18 cellular contexts compared by ENCODE assay signal in the genomic region with DNA sequence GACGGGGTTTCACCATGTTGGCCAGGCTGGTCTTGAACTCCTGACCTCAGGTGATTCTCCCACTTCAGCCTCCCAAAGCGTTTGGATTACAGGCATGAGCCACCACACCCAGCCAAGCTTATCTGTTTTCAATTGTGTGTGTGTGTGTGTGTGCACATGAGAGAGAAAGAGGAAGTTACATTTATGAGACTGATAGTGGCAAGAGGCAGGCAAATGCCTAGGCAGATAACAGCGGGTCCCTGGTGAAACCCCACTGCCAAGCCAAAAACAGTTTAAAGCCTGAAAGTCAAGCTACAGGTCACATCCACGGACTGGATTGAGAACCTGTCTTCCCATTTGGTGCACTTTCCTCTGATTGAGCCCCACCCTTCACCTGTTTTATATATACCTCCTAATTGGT. TPM values are rescaled to one million over a fixed set of nuclear protein-coding genes. Genes with fewer than 3 reads are reported as not detected.
DNase-seq lines count a peak whose midpoint lies in the region; ATAC-seq, FAIRE-seq and TF ChIP-seq lines count a peak whose summit lies in the region.
"Had no signal": no experiment of that assay in that cellular context is flagged by ENCODE, and none has a peak within 500 bp of the region (broad histone marks: within the 10 kb centered on the region; RNA-seq: fewer than 3 reads in every experiment).

No MANE protein-coding gene starts in this region.

- H3K9me3 Mint-ChIP-seq in activated T-cell treated with anti-CD3 and anti-CD28 coated beads, Interleukin-2, amount 50 U/mL, for 72 hours = peaks cover 10 to 13% of the 10 kb centered on the region in 2 donors
- H3K9me3 Mint-ChIP-seq in stimulated activated naive B cell treated with anti-CD40 and anti-IgM and Interleukin-4, amounts not matched to agents 10 μg/mL and 1 μg/mL and 100 μg/mL, for 72 hours = peaks cover 22 to 27% of the 10 kb centered on the region in 2 donors

- no peak overlapping the region for H3K9ac ChIP-seq in GM12878 (ENCODE audit: control insufficient read depth, insufficient read depth, low read length)

- H2AFZ ChIP-seq in OCI-LY7 (ENCODE audit: low read length) (no peak overlapping the region), GM12878 (ENCODE audit: control insufficient read depth, low read depth, low read length) (no peak overlapping the region), PC-9 (no peak overlapping the region)

- peaks cover 22 to 24% of the 10 kb centered on the region in 2 donors for H3K36me3 Mint-ChIP-seq in activated T-cell treated with anti-CD3 and anti-CD28 coated beads, Interleukin-2, amount 50 U/mL, for 72 hours (ENCODE audit: insufficient read depth in 2 of 2)
- peaks cover 17 to 32% of the 10 kb centered on the region in 2 donors for H3K36me3 Mint-ChIP-seq in stimulated activated naive B cell treated with anti-CD40 and anti-IgM and Interleukin-4, amounts not matched to agents 10 μg/mL and 1 μg/mL and 100 μg/mL, for 72 hours

- no peaks in the 10 kb centered on the region for H3K27me3 Mint-ChIP-seq in activated T-cell treated with anti-CD3 and anti-CD28 coated beads, Interleukin-2, amount 50 U/mL, for 72 hours (ENCODE audit: low read depth)
- no peaks in the 10 kb centered on the region for H3K27me3 Mint-ChIP-seq in stimulated activated naive B cell treated with anti-CD40 and anti-IgM and Interleukin-4, amounts not matched to agents 10 μg/mL and 1 μg/mL and 100 μg/mL, for 72 hours

- no peaks in the 10 kb centered on the region for H3K4me1 Mint-ChIP-seq in activated T-cell treated with anti-CD3 and anti-CD28 coated beads, Interleukin-2, amount 50 U/mL, for 72 hours (ENCODE audit: low read depth)
- peaks cover 30 to 61% of the 10 kb centered on the region in 2 donors for H3K4me1 Mint-ChIP-seq in stimulated activated naive B cell treated with anti-CD40 and anti-IgM and Interleukin-4, amounts not matched to agents 10 μg/mL and 1 μg/mL and 100 μg/mL, for 72 hours

- H3K27me3 ChIP-seq in GM12878 (replicated peaks in 1 of 2; ENCODE audit: control insufficient read depth in 2 of 2, insufficient read depth in 2 of 2, low read length in 1 of 2) (no peaks in the 10 kb centered on the region), PC-9 (ENCODE audit: insufficient read depth, low read depth) (no peaks in the 10 kb centered on the region)

- H3K9me3 ChIP-seq in OCI-LY7 (ENCODE audit: low read length) (peaks cover 60% of the 10 kb centered on the region), GM12878 (replicated peaks; ENCODE audit: control insufficient read depth, insufficient read depth, low read length) (peaks cover 24% of the 10 kb centered on the region), PC-9 (ENCODE audit: insufficient read depth, low read depth) (peaks cover 4% of the 10 kb centered on the region; the same call in 1 of the 2 replicates)

- POLR2A ChIA-PET in OCI-LY7 (lab: Charles Lee) = interaction anchor here (0.6 to 1.1 kb wide), 3 partner anchors 34 to 154 kb away, joined by 3 to 4 read pairs (median 3); no protein-coding TSS in a partner anchor
- POLR2A ChIA-PET in GM12878 (lab: Charles Lee) = interaction anchor here (1.4 kb wide), 1 partner anchor 43 kb away, joined by 5 read pairs; a partner anchor contains a TSS
- POLR2A ChIA-PET in PC-9 (lab: Charles Lee; ENCODE audit: unreplicated experiment) = no interaction called here

- in situ Hi-C loops in GM12878 (cut with MboI) = no loop called here

- RAD21 ChIA-PET in GM12878 (lab: Charles Lee; ENCODE audit: unreplicated experiment) = interaction anchor here (0.7 to 1.9 kb wide), 2 partner anchors 76 to 171 kb away, joined by 3 to 6 read pairs; no protein-coding TSS in a partner anchor

- SMC1A ChIA-PET in GM12878 (lab: Charles Lee; ENCODE audit: uncharacterized antibody, unreplicated experiment) = interaction anchor here (0.9 to 1.0 kb wide), 3 partner anchors 15 to 171 kb away, joined by 3 to 4 read pairs (median 3); no protein-coding TSS in a partner anchor

- intact Hi-C loops in OCI-LY7 (cut with micrococcal nuclease; ENCODE audit: unreplicated experiment) = no loop called here
- intact Hi-C loops in GM12878 (cut with micrococcal nuclease; ENCODE audit: unreplicated experiment) = no loop called here
- intact Hi-C loops in PC-9 (cut with micrococcal nuclease; ENCODE audit: unreplicated experiment) = no loop called here

- H3K27ac Mint-ChIP-seq in activated T-cell treated with anti-CD3 and anti-CD28 coated beads, Interleukin-2, amount 50 U/mL, for 72 hours = peak overlapping the region; percentile 57
- H3K27ac Mint-ChIP-seq in stimulated activated naive B cell treated with anti-CD40 and anti-IgM and Interleukin-4, amounts not matched to agents 10 μg/mL and 1 μg/mL and 100 μg/mL, for 72 hours = peak overlapping the region; percentile 88

- 35% methylated on average over 4 of the region's 4 CpGs for WGBS in GM12878 (ENCODE audit: insufficient coverage, insufficient replicate concordance, low lambda C conversion rate, missing lambda C conversion rate)

- no peak for TF ChIP-seq POLR2A in GM12878 (IDR thresholded peaks at IDR 0.05; ENCODE audit: low read depth, low read length)

- TF ChIP-seq RAD21 in GM12878 (IDR thresholded peaks at IDR 0.05; ENCODE audit: insufficient read depth, low read depth, low read length) = no peak

- no peak overlapping the region for H3K4me3 Mint-ChIP-seq in activated T-cell treated with anti-CD3 and anti-CD28 coated beads, Interleukin-2, amount 50 U/mL, for 72 hours
- peak overlapping the region; percentile 19 to 23 for H3K4me3 Mint-ChIP-seq in stimulated activated naive B cell treated with anti-CD40 and anti-IgM and Interleukin-4, amounts not matched to agents 10 μg/mL and 1 μg/mL and 100 μg/mL, for 72 hours

- no peak for DNase-seq in activated T-cell treated with anti-CD3 and anti-CD28 coated beads, Interleukin-2, amount 50 U/mL, for 72 hours
- no peak for DNase-seq in activated T-cell treated with anti-CD3 and anti-CD28 coated beads, Interleukin-2, amount 50 U/mL, for 1 hour
- DNase-seq in OCI-LY7 (ENCODE audit: low spot score) (peak; percentile 33), GM12878 (ENCODE audit: low read depth, low spot score) (no peak), cortex of kidney (lab: John Stamatoyannopoulos, UW) (no peak), iPS-NIHi7 (ENCODE audit: extremely low spot score) (no peak), PC-9 (no peak)
- peak; percentile 35 for DNase-seq in stimulated activated naive B cell treated with anti-CD40 and anti-IgM and Interleukin-4, amounts not matched to agents 10 μg/mL and 1 μg/mL and 100 μg/mL, for 72 hours
- DNase-seq: dermis blood vessel endothelial cell; H7; kidney glomerular epithelial cell; MM.1S; NCI-H2029; NK-92 treated with Interleukin-12 subunit alpha and Interleukin-12 subunit beta, amount 100 ng/mL, for 24 hours had no signal

- ATAC-seq in activated T-cell treated with anti-CD3 and anti-CD28 coated beads, Interleukin-2, amount 50 U/mL, for 72 hours (replicated peaks in 1 of 2) = no peak
- peak; percentile 57 for ATAC-seq in GM12878
- ATAC-seq in stimulated activated naive B cell treated with anti-CD40 and anti-IgM and Interleukin-4, amounts not matched to agents 10 μg/mL and 1 μg/mL and 100 μg/mL, for 72 hours (replicated peaks) = peak; percentile 84 to 90
- ATAC-seq: activated CD4-positive, CD25-positive, alpha-beta regulatory T cell treated with anti-CD3 and anti-CD28 coated beads, Interleukin-2, amount 50 U/mL, for 24 hours had no signal

- FAIRE-seq in GM12878 (lab: Jason Lieb, UNC) = no peak
- FAIRE-seq: bronchial epithelial cell, frontal cortex, urothelium cell line had no signal

- BruUV-seq in OCI-LY7 (replicated peaks; lab: Mats Ljungman, UMichigan) (no TSS peak), GM12878 (replicated peaks; lab: Mats Ljungman, UMichigan) (no TSS peak), PC-9 (replicated peaks; lab: Mats Ljungman, UMichigan) (no TSS peak)

- H3K4me1 ChIP-seq in OCI-LY7 (ENCODE audit: insufficient read depth, low read length, poor library complexity, severe bottlenecking) (peaks cover 27% of the 10 kb centered on the region), GM12878 (ENCODE audit: control insufficient read depth, insufficient read depth, low read length) (peaks cover 5% of the 10 kb centered on the region; the same call in 1 of the 2 replicates), PC-9 (replicated peaks; ENCODE audit: insufficient read depth) (no peaks in the 10 kb centered on the region)

- H3K36me3 ChIP-seq in OCI-LY7 (ENCODE audit: insufficient read depth, low read length) = peaks cover 22% of the 10 kb centered on the region
- no peaks in the 10 kb centered on the region for H3K36me3 ChIP-seq in GM12878 (ENCODE audit: control insufficient read depth in 2 of 2, insufficient read depth in 2 of 2, low read length in 1 of 2)
- H3K36me3 ChIP-seq in PC-9 (ENCODE audit: low read depth) = no peaks in the 10 kb centered on the region

- TF ChIP-seq EP300 in GM12878 (IDR thresholded peaks at IDR 0.05; ENCODE audit: borderline replicate concordance in 1 of 2, control insufficient read depth in 1 of 2, low read depth in 2 of 2, low read length in 2 of 2) = no peak

- H3K9me2 ChIP-seq in OCI-LY7 (ENCODE audit: insufficient read depth, low read length) (no peaks in the 10 kb centered on the region), PC-9 (ENCODE audit: insufficient read depth) (no peaks in the 10 kb centered on the region)

- no peak overlapping the region for H3K4me2 ChIP-seq in OCI-LY7 (ENCODE audit: low read length)
- H3K4me2 ChIP-seq in GM12878 (ENCODE audit: control insufficient read depth, insufficient read depth) = no peak overlapping the region; the same call in 1 of the 2 replicates
- no peak overlapping the region for H3K4me2 ChIP-seq in PC-9

- H4K20me1 ChIP-seq in OCI-LY7 (ENCODE audit: insufficient read depth, low read length) (no peaks in the 10 kb centered on the region), GM12878 (ENCODE audit: control insufficient read depth, insufficient read depth) (no peaks in the 10 kb centered on the region), PC-9 (ENCODE audit: insufficient read depth) (no peaks in the 10 kb centered on the region)

- no peak overlapping the region for H3K27ac ChIP-seq in OCI-LY7 (ENCODE audit: low read depth, low read length, poor library complexity, severe bottlenecking)
- H3K27ac ChIP-seq in GM12878 (ENCODE audit: control insufficient read depth, insufficient read depth) = no peak overlapping the region
- H3K27ac ChIP-seq in PC-9 = no peak overlapping the region

- peaks cover 3% of the 10 kb centered on the region; the same call in 1 of the 2 replicates for H3F3A ChIP-seq in PC-9 (ENCODE audit: insufficient read depth, low read depth)

- TF ChIP-seq CTCF in OCI-LY7 (conservative IDR thresholded peaks at IDR 0.05; ENCODE audit: low read length) = no peak
- TF ChIP-seq CTCF in GM12878 (IDR thresholded peaks at IDR 0.05 in 2 of 3, conservative IDR thresholded peaks at IDR 0.05 in 1 of 3; ENCODE audit: control insufficient read depth in 2 of 3, extremely low read depth in 1 of 3, insufficient read depth in 1 of 3, low read depth in 3 of 3, low read length in 3 of 3) = no peak
- no peak for TF ChIP-seq CTCF in PC-9 (conservative IDR thresholded peaks at IDR 0.05)

- CTCF ChIA-PET in OCI-LY7 (lab: Charles Lee; ENCODE audit: unreplicated experiment) (no interaction called here), GM12878 (lab: Yijun Ruan, JAX) (interaction anchor here (1.0 to 4.6 kb wide), 3 partner anchors 9 to 171 kb away, joined by 3 to 29 read pairs (median 12); no protein-coding TSS in a partner anchor), PC-9 (lab: Charles Lee) (no interaction called here)

- H3K79me2 ChIP-seq in OCI-LY7 (ENCODE audit: insufficient read depth, low read depth, low read length) (no peaks in the 10 kb centered on the region), GM12878 (ENCODE audit: control insufficient read depth, insufficient read depth, low read length) (no peaks in the 10 kb centered on the region), PC-9 (ENCODE audit: low read depth) (no peaks in the 10 kb centered on the region)

- H3K4me3 ChIP-seq in OCI-LY7 (ENCODE audit: low read depth, low read length, poor library complexity, severe bottlenecking) (no peak overlapping the region), GM12878 (no peak overlapping the region), PC-9 (no peak overlapping the region)

RNA-seq across cellular contexts. Expression of a gene that starts 35.1 kb away (rescaled TPM):
- 10 to 100 TPM; 25.2 to 34.6 TPM for total RNA-seq in activated T-cell treated with anti-CD3 and anti-CD28 coated beads, Interleukin-2, amount 50 U/mL, for 72 hours
- total RNA-seq in OCI-LY7 (2014; rRNA removed; shearing (Covaris generic)) = 61.0 and 86.9 TPM in 2 replicates
- total RNA-seq in OCI-LY7 (2022) (70.2 and 83.5 TPM in 2 replicates), GM12878 (2014; rRNA removed) (78.3 and 91.0 TPM in 2 replicates), GM12878 (2014; rRNA removed; fragmentation: Illumina TruSeq; extraction: Trizol) (75.2 and 79.7 TPM in 2 replicates), GM12878 (2021) (67.3 and 71.5 TPM in 2 replicates), PC-9 (2021) (16.0 and 16.1 TPM in 2 replicates)
- total RNA-seq in GM12878 (2013; cell fraction: nucleolus; rRNA removed) = 34.3 and 38.6 TPM in 2 replicates
- polyA plus RNA-seq in GM12878 (2011; ENCODE audit: low read depth) = 36.2 TPM
- polyA plus RNA-seq in GM12878 (2011; rRNA removed) (81.8 and 96.9 TPM in 2 replicates), GM12878 (2014; fragmentation: Illumina TruSeq; extraction: Trizol) (98.8 and 144 TPM in 2 replicates), GM12878 (2014; fragmentation: Nextera tagmentation; extraction: Ambion mirVana) (10 to 100 TPM; 23.6 to 33.2 TPM), GM12878 (2014; rRNA removed) (72.9 and 85.1 TPM in 2 replicates), GM12878 (2016; fragmentation: Nextera tagmentation; extraction: Ambion mirVana) (10 to 100 TPM; 75.7 to 84.2 TPM)
- polyA plus RNA-seq in GM12878 (2011; cell fraction: cytosol; rRNA removed) = 67.0 and 70.6 TPM in 2 replicates
- 25.2 and 37.7 TPM in 2 replicates for polyA plus RNA-seq in GM12878 (2011; cell fraction: nucleus; rRNA removed)
- polyA plus RNA-seq in GM12878 (2012) = 40.6 and 62.4 TPM in 2 replicates
- polyA minus RNA-seq in GM12878 (2011; rRNA and poly(A)+ RNA removed) = 90.9 and 105 TPM in 2 replicates
- 34.8 and 35.5 TPM in 2 replicates for polyA minus RNA-seq in GM12878 (2011; cell fraction: cytosol; rRNA and poly(A)+ RNA removed)
- polyA minus RNA-seq in GM12878 (2011; cell fraction: nucleus; rRNA and poly(A)+ RNA removed) = 15.0 and 20.4 TPM in 2 replicates

RNA-seq across cellular contexts. Expression of a gene that starts 43.4 kb away (rescaled TPM):
- total RNA-seq in activated T-cell treated with anti-CD3 and anti-CD28 coated beads, Interleukin-2, amount 50 U/mL, for 72 hours = 10 to 100 TPM; 28.2 to 29.1 TPM
- 17.0 and 18.1 TPM in 2 replicates for total RNA-seq in OCI-LY7 (2014; rRNA removed; shearing (Covaris generic))
- total RNA-seq in OCI-LY7 (2022) (60.8 and 65.2 TPM in 2 replicates), GM12878 (2014; rRNA removed) (17.0 and 17.3 TPM in 2 replicates), GM12878 (2014; rRNA removed; fragmentation: Illumina TruSeq; extraction: Trizol) (17.0 and 19.0 TPM in 2 replicates), GM12878 (2021) (33.2 and 35.5 TPM in 2 replicates), PC-9 (2021) (24.2 and 25.5 TPM in 2 replicates)
- 28.3 and 29.7 TPM in 2 replicates for total RNA-seq in GM12878 (2013; cell fraction: nucleolus; rRNA removed)
- 18.0 TPM for polyA plus RNA-seq in GM12878 (2011; ENCODE audit: low read depth)
- polyA plus RNA-seq in GM12878 (2011; rRNA removed) (12.2 and 17.6 TPM in 2 replicates), GM12878 (2014; fragmentation: Illumina TruSeq; extraction: Trizol) (23.6 and 28.6 TPM in 2 replicates), GM12878 (2014; fragmentation: Nextera tagmentation; extraction: Ambion mirVana) (10 to 100 TPM; 25.6 to 30.9 TPM), GM12878 (2014; rRNA removed) (10.9 and 12.0 TPM in 2 replicates), GM12878 (2016; fragmentation: Nextera tagmentation; extraction: Ambion mirVana) (10 to 100 TPM; 55.3 to 62.4 TPM)
- polyA plus RNA-seq in GM12878 (2011; cell fraction: cytosol; rRNA removed) = 6.8 and 11.1 TPM in 2 replicates
- 4.0 and 5.0 TPM in 2 replicates for polyA plus RNA-seq in GM12878 (2011; cell fraction: nucleus; rRNA removed)
- polyA plus RNA-seq in GM12878 (2012) = 26.3 and 34.8 TPM in 2 replicates
- polyA minus RNA-seq in GM12878 (2011; rRNA and poly(A)+ RNA removed) = 17.7 and 17.8 TPM in 2 replicates
- polyA minus RNA-seq in GM12878 (2011; cell fraction: cytosol; rRNA and poly(A)+ RNA removed) = 9.8 and 11.4 TPM in 2 replicates
- 5.9 and 9.6 TPM in 2 replicates for polyA minus RNA-seq in GM12878 (2011; cell fraction: nucleus; rRNA and poly(A)+ RNA removed)

Comparison
In these comparisons a context has a peak if more than half of its experiments do, and no peak if none do; other contexts are left out.
1. ATAC-seq: peak in GM12878 (single experiment) and stimulated activated naive B cell treated with anti-CD40 and anti-IgM and Interleukin-4, amounts not matched to agents 10 μg/mL and 1 μg/mL and 100 μg/mL, for 72 hours (2 of 2); none in activated T-cell treated with anti-CD3 and anti-CD28 coated beads, Interleukin-2, amount 50 U/mL, for 72 hours (0 of 2).
2. DNase-seq: peak in OCI-LY7 (single experiment) and stimulated activated naive B cell treated with anti-CD40 and anti-IgM and Interleukin-4, amounts not matched to agents 10 μg/mL and 1 μg/mL and 100 μg/mL, for 72 hours (single experiment); none in activated T-cell treated with anti-CD3 and anti-CD28 coated beads, Interleukin-2, amount 50 U/mL, for 72 hours (0 of 2), activated T-cell treated with anti-CD3 and anti-CD28 coated beads, Interleukin-2, amount 50 U/mL, for 1 hour (single experiment), GM12878 (single experiment), cortex of kidney (single experiment), iPS-NIHi7 (single experiment) and PC-9 (0 of 2).
3. H3K4me3 Mint-ChIP-seq: peak in stimulated activated naive B cell treated with anti-CD40 and anti-IgM and Interleukin-4, amounts not matched to agents 10 μg/mL and 1 μg/mL and 100 μg/mL, for 72 hours (2 of 2); none in activated T-cell treated with anti-CD3 and anti-CD28 coated beads, Interleukin-2, amount 50 U/mL, for 72 hours (0 of 2).